Comparison of ENCODE assay signal across 1 cellular context in the genomic region with DNA sequence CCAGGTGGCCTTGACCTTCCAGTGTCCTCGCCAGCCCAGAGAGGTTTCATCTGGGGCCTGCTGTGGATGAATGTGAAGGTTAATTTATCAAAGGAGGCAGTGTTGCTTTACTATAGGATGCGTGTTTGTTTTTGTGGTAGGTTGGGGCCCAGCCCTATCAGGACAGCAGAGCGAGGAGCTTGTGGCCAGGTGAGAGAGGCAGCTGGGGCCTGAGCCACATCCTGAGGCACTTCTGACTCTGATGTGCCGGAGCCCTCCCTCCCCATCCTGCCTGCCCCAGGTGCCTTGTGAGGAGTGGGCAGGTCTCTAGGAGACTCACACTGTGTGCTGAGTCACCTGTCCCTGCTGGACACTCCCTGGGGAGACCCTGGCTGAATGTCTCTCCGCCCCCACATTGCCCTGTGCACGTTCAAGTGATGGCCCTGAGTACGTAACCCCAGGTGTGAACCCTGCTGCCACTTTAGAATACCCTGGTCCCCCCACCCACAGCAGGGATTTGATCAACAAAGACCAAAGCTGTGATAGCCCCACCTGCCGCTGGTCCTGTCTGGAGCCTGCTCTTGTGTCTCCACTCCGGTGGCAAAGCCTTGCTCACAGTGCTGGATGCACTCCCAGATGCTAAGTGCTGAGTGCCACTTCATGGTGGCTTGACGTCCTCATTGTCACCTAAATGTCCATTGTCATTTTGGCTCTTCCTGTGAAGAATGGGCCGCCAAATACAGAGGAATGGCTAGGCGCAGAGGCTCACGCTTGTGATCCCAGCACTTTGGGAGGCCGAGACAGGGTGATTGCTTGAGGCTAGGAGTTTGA.
TF ChIP-seq lines count a peak whose summit lies in the region.

No MANE protein-coding gene starts in this region.

TF ChIP-seq in SK-N-SH treated with all-trans-retinoic acid at 6 μM for 48 hours, 23 proteins besides CTCF, POLR2A, EP300 and RAD21 (continued from another document):
- TF ChIP-seq TSHZ2 (CRISPR knock-in tag; IDR thresholded peaks at IDR 0.05) = no peak
- TF ChIP-seq ZNF8 (CRISPR knock-in tag; IDR thresholded peaks at IDR 0.05) = no peak
- TF ChIP-seq ARNTL (CRISPR knock-in tag; IDR thresholded peaks at IDR 0.05; ENCODE audit: borderline replicate concordance, low read depth) = no peak
- TF ChIP-seq TOX (CRISPR knock-in tag; IDR thresholded peaks at IDR 0.05; ENCODE audit: borderline replicate concordance) = no peak
